ENCODE assay signal across 9 cellular contexts in the genomic region with DNA sequence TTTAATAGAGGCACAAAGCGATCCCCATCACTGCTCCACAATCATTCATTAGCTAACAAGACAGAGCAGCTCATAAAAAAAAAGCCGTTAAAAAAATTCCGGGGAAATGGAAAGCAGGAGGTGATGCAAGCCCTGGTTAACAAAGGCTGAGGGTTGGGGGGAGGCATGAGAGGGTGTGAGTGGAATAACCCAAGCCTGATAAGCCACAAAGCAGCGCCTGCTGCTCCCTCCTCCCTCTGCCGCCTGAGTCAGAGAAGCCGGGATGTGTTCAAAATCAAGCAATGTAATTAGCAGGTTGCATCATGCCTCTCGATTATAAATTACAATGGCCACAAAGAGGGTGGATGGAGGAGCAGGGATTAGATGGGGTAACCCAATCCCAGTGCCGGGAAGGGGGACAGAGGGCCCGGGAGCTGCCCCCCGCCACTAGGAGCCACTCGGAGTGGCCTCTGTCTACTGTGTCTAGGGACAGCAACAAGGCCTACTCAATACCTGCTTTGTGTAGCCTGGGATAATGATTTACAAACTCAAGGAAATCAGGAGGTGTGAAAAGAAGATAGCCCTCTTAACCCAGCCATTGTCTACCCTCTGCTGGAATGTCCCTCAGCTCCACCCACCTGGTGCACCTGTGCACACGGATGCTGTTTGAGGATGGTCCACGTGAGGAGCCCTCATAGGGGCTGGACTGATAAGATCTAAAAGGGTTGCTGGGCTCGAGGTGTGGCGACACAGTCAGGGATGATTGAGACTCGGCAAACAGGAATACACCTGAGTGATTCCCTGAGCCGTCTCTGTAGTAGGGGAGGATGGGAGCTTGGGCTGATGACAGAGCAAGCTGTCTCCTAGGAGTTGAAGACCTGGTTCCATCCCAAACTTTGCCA.
DNase-seq lines count a peak whose midpoint lies in the region; ATAC-seq, FAIRE-seq and TF ChIP-seq lines count a peak whose summit lies in the region.
"Had no signal": no experiment of that assay in that cellular context is flagged by ENCODE, and none has a peak within 500 bp of the region (broad histone marks: within the 10 kb centered on the region; RNA-seq: fewer than 3 reads in every experiment).

No MANE protein-coding gene starts in this region.

- no peak overlapping the region for H3K9ac ChIP-seq in kidney (ENCODE audit: low read length in 2 of 2)

- H3K27me3 Mint-ChIP-seq in WTC11 (ENCODE audit: low read depth) = no peaks in the 10 kb centered on the region

- no peak overlapping the region for H3K27ac ChIP-seq in kidney (ENCODE audit: low read depth in 2 of 2, low read length in 2 of 2)
- H3K27ac ChIP-seq: right lobe of liver had no signal

- ATAC-seq in WTC11 = peak; percentile 68
- ATAC-seq in stimulated activated effector memory CD8-positive, alpha-beta T cell treated with anti-CD3 and anti-CD28 coated beads, Interleukin-12 subunit alpha, Interleukin-12 subunit beta, amount 100 ng/mL, for 72 hours = no peak
- ATAC-seq in GM21381 (IDR thresholded peaks at IDR 0.05; ENCODE audit: unreplicated experiment) = no peak

- POLR2A ChIA-PET in WTC11 (lab: Charles Lee) = interaction anchor here (0.6 to 2.5 kb wide), 14 partner anchors 8 to 330 kb away, joined by 3 to 22 read pairs (median 3); partner anchors contain the start of gene VEGFA

- intact Hi-C loops in kidney (cut with DNase I) = no loop called here

- H3K9me3 Mint-ChIP-seq in WTC11 = no peaks in the 10 kb centered on the region
- H3K9me3 Mint-ChIP-seq in stimulated activated effector memory CD8-positive, alpha-beta T cell treated with anti-CD3 and anti-CD28 coated beads, Interleukin-12 subunit alpha, Interleukin-12 subunit beta, amount 100 ng/mL, for 72 hours = no peaks in the 10 kb centered on the region

- H3K9me3 ChIP-seq in kidney (ENCODE audit: control insufficient read depth in 1 of 2, low read length in 2 of 2) = no peaks in the 10 kb centered on the region
- H3K9me3 ChIP-seq: right lobe of liver had no signal

- no peak for TF ChIP-seq CTCF in WTC11 (IDR thresholded peaks at IDR 0.05)
- TF ChIP-seq CTCF in kidney (IDR thresholded peaks at IDR 0.05; ENCODE audit: borderline replicate concordance, extremely low read depth, insufficient read depth) = no peak

- no peak for FAIRE-seq in kidney (lab: Jason Lieb, UNC)

- CTCF ChIA-PET in WTC11 (lab: Charles Lee) = interaction anchor here (0.5 to 2.6 kb wide), 16 partner anchors 13 to 217 kb away, joined by 3 to 17 read pairs (median 5); no protein-coding TSS in a partner anchor

- H3K4me1 Mint-ChIP-seq in WTC11 = peaks cover 15% of the 10 kb centered on the region
- H3K4me1 Mint-ChIP-seq in stimulated activated effector memory CD8-positive, alpha-beta T cell treated with anti-CD3 and anti-CD28 coated beads, Interleukin-12 subunit alpha, Interleukin-12 subunit beta, amount 100 ng/mL, for 72 hours = peaks cover 29% of the 10 kb centered on the region

- H3K4me1 ChIP-seq in kidney (ENCODE audit: control insufficient read depth in 1 of 2, insufficient read depth in 1 of 2, low read depth in 1 of 2, low read length in 2 of 2) = no peaks in the 10 kb centered on the region

- no peaks in the 10 kb centered on the region for H3K36me3 Mint-ChIP-seq in WTC11
- no peaks in the 10 kb centered on the region for H3K36me3 Mint-ChIP-seq in stimulated activated effector memory CD8-positive, alpha-beta T cell treated with anti-CD3 and anti-CD28 coated beads, Interleukin-12 subunit alpha, Interleukin-12 subunit beta, amount 100 ng/mL, for 72 hours

- peak overlapping the region; percentile 68; the same call in 1 of the 2 replicates for H3K27ac Mint-ChIP-seq in WTC11
- H3K27ac Mint-ChIP-seq in stimulated activated effector memory CD8-positive, alpha-beta T cell treated with anti-CD3 and anti-CD28 coated beads, Interleukin-12 subunit alpha, Interleukin-12 subunit beta, amount 100 ng/mL, for 72 hours = no peak overlapping the region

- no peak overlapping the region for H3K4me3 ChIP-seq in kidney (ENCODE audit: low read length in 2 of 2)
- H3K4me3 ChIP-seq: right lobe of liver had no signal

- no peak overlapping the region for H3K4me3 Mint-ChIP-seq in WTC11
- H3K4me3 Mint-ChIP-seq in stimulated activated effector memory CD8-positive, alpha-beta T cell treated with anti-CD3 and anti-CD28 coated beads, Interleukin-12 subunit alpha, Interleukin-12 subunit beta, amount 100 ng/mL, for 72 hours = no peak overlapping the region

- no peaks in the 10 kb centered on the region for H3K36me3 ChIP-seq in kidney (ENCODE audit: control insufficient read depth in 1 of 2, insufficient read depth in 2 of 2, low read length in 2 of 2)
- H3K36me3 ChIP-seq: right lobe of liver had no signal

- DNase-seq in GM04503 (ENCODE audit: low read depth) (peak; percentile 85), NCI-H187 treated with DMSO at 0.1 percent for 48 hours (lab: John Stamatoyannopoulos, UW) (peak; percentile 46), WTC11 (ENCODE audit: low spot score) (peak; percentile 77), kidney (peak; percentile 92)
- DNase-seq in stimulated activated effector memory CD8-positive, alpha-beta T cell treated with anti-CD3 and anti-CD28 coated beads, Interleukin-12 subunit alpha, Interleukin-12 subunit beta, amount 100 ng/mL, for 72 hours (ENCODE audit: low spot score in 2 of 2) = no peak
- DNase-seq in stimulated activated CD4-positive, alpha-beta T cell treated with anti-CD3 and anti-CD28 coated beads, Interleukin-2, amount 100 ng/mL, for 24 hours = no peak
- no peak for DNase-seq in activated CD4-positive, alpha-beta T cell treated with anti-CD3 and anti-CD28 coated beads for 4 hours

TF ChIP-seq in WTC11, 78 proteins besides CTCF, POLR2A, EP300 and RAD21 (continues in another document):
- no peak for TF ChIP-seq PRDM15 (CRISPR knock-in tag; IDR thresholded peaks at IDR 0.05)
- peak; percentile 11; the same call in 1 of the 2 replicates for TF ChIP-seq FOXK1 (CRISPR knock-in tag; IDR thresholded peaks at IDR 0.05)
- TF ChIP-seq TEAD4 (CRISPR knock-in tag; IDR thresholded peaks at IDR 0.05) = 0 out of 2 replicates have a peak, but pooled peaks have one; percentile 63
- TF ChIP-seq ZNF396 (CRISPR knock-in tag; IDR thresholded peaks at IDR 0.05; ENCODE audit: borderline replicate concordance) = peak; percentile 73; the same call in 1 of the 2 replicates
- no peak for TF ChIP-seq ESRRA (CRISPR knock-in tag; IDR thresholded peaks at IDR 0.05; ENCODE audit: borderline replicate concordance)
- TF ChIP-seq, protein P1, sequence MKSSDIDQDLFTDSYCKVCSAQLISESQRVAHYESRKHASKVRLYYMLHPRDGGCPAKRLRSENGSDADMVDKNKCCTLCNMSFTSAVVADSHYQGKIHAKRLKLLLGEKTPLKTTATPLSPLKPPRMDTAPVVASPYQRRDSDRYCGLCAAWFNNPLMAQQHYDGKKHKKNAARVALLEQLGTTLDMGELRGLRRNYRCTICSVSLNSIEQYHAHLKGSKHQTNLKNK (CRISPR knock-in tag; IDR thresholded peaks at IDR 0.05) = no peak
- TF ChIP-seq AFF4 (CRISPR knock-in tag; IDR thresholded peaks at IDR 0.05; ENCODE audit: borderline replicate concordance) = no peak
- TF ChIP-seq JUN (CRISPR knock-in tag; IDR thresholded peaks at IDR 0.05) = no peak

Comparison
In these comparisons a context has a peak if more than half of its experiments do, and no peak if none do; other contexts are left out.
1. DNase-seq: peak in GM04503 (single experiment), NCI-H187 treated with DMSO at 0.1 percent for 48 hours (single experiment), WTC11 (single experiment) and kidney (single experiment); none in stimulated activated effector memory CD8-positive, alpha-beta T cell treated with anti-CD3 and anti-CD28 coated beads, Interleukin-12 subunit alpha, Interleukin-12 subunit beta, amount 100 ng/mL, for 72 hours (0 of 2), stimulated activated CD4-positive, alpha-beta T cell treated with anti-CD3 and anti-CD28 coated beads, Interleukin-2, amount 100 ng/mL, for 24 hours (0 of 2) and activated CD4-positive, alpha-beta T cell treated with anti-CD3 and anti-CD28 coated beads for 4 hours (0 of 2).